Comparison of ENCODE assay signal across 15 cellular contexts in genomic region chr3:49316696-49317457, GRCh38.
"Had no signal": no experiment of that assay in that cellular context is flagged by ENCODE, and none has a peak within 500 bp of the region (broad histone marks: within the 10 kb centered on the region; RNA-seq: fewer than 3 reads in every experiment).

No MANE protein-coding gene starts in this region.

- H3K4me3 Mint-ChIP-seq: activated naive CD4-positive, alpha-beta T cell treated with anti-CD3 and anti-CD28 coated beads, Interleukin-2, amount 10 ng/mL, durations not matched to agents 7 days and 5 days; naive B cell; T-cell had no signal

- H3K27ac ChIP-seq: neutrophil, prostate gland, SK-N-MC, tibial artery had no signal

- H3K4me1 Mint-ChIP-seq: activated naive CD4-positive, alpha-beta T cell treated with anti-CD3 and anti-CD28 coated beads, Interleukin-2, amount 10 ng/mL, durations not matched to agents 7 days and 5 days; naive B cell; T-cell had no signal

- H3K4me1 ChIP-seq: prostate gland had no signal

- H3K9me3 Mint-ChIP-seq: activated naive CD4-positive, alpha-beta T cell treated with anti-CD3 and anti-CD28 coated beads, Interleukin-2, amount 10 ng/mL, durations not matched to agents 7 days and 5 days; naive B cell; T-cell had no signal

- DNase-seq: activated CD4-positive, alpha-beta T cell treated with anti-CD3 and anti-CD28 coated beads, Interleukin-2, amount 50 U/mL, for 4 hours; activated CD4-positive, CD25-positive, alpha-beta regulatory T cell treated with anti-CD3 and anti-CD28 coated beads, Interleukin-2, amount 50 U/mL, for 72 hours; activated naive CD4-positive, alpha-beta T cell treated with anti-CD3 and anti-CD28 coated beads, Interleukin-2, amount 10 ng/mL, durations not matched to agents 7 days and 5 days; activated T-cell treated with anti-CD3 and anti-CD28 coated beads, Interleukin-2, amount 50 U/mL, for 1 hour; naive B cell; stimulated activated CD4-positive, alpha-beta T cell treated with anti-CD3 and anti-CD28 coated beads, Interleukin-1b, Interleukin-23, amount 100 ng/mL, for 48 hours; T-cell; T-helper 9 cell; tibial artery had no signal

- H3K27ac Mint-ChIP-seq: activated naive CD4-positive, alpha-beta T cell treated with anti-CD3 and anti-CD28 coated beads, Interleukin-2, amount 10 ng/mL, durations not matched to agents 7 days and 5 days; T-cell had no signal

- ATAC-seq: T-cell had no signal

- H3K4me3 ChIP-seq: lung, prostate gland, SK-N-MC, tibial artery had no signal

- FAIRE-seq: astrocyte, bronchial epithelial cell had no signal

- H3K9me3 ChIP-seq: neutrophil, prostate gland, tibial artery had no signal

- H3K27me3 ChIP-seq: neutrophil, tibial artery had no signal
